26 cellular contexts compared by ENCODE assay signal in the genomic region with DNA sequence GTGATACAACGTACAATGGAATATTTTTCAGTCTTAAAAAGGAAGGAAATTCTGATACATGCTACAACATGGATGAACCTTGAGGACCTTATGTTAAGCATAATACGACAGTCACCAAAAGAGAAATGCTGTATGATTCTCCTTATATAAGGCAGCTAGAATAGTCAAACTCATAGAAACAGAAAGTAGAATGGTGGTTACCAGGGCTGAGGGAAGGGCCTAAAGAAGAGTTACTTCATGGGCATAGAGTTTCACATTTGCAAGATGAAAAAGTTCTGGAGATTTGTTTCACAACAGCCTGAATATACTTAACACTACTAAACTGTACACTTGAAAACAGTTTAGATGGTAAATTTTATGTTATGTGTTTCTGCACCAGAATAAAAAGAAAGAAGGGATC.
DNase-seq lines count a peak whose midpoint lies in the region; ATAC-seq and TF ChIP-seq lines count a peak whose summit lies in the region.
"Had no signal": no experiment of that assay in that cellular context is flagged by ENCODE, and none has a peak within 500 bp of the region (broad histone marks: within the 10 kb centered on the region; RNA-seq: fewer than 3 reads in every experiment).

No MANE protein-coding gene starts in this region.

- H3K9me3 Mint-ChIP-seq in MCF 10A (ENCODE audit: unreplicated experiment), result no peaks in the 10 kb centered on the region
- H3K9me3 Mint-ChIP-seq: activated B cell treated with CpG ODN at 0.5 μM for 24 hours; activated naive CD4-positive, alpha-beta T cell treated with anti-CD3 and anti-CD28 coated beads, Interleukin-2, amount 50 U/mL, for 72 hours; activated T-cell treated with anti-CD3 and anti-CD28 coated beads, Interleukin-2, amount 50 U/mL, for 72 hours; neural progenitor cell had no signal

- intact Hi-C loops in breast epithelium (cut with DNase I; ENCODE audit: low total_unique reads), result no loop called here
- intact Hi-C loops in MCF 10A (cut with micrococcal nuclease), result no loop called here

- CTCF ChIA-PET in MCF 10A (lab: Yijun Ruan, JAX), result interaction anchor here (0.8 kb wide), 1 partner anchor 50 kb away, joined by 3 read pairs; no protein-coding TSS in a partner anchor

- BruUV-seq in MCF 10A (replicated peaks; lab: Mats Ljungman, UMichigan), result no TSS peak

- DNase-seq in breast epithelium (ENCODE audit: low spot score in 2 of 2) (no peak), MCF 10A (ENCODE audit: unreplicated experiment) (no peak), MV-4-11 (lab: John Stamatoyannopoulos, UW) (peak; percentile 85), NCI-H446 (lab: John Stamatoyannopoulos, UW) (no peak), NCI-H146 (lab: John Stamatoyannopoulos, UW) (no peak)
- DNase-seq in effector CD8-positive, alpha-beta T cell (lab: John Stamatoyannopoulos, UW), result no peak
- no peak for DNase-seq in stimulated activated CD4-positive, alpha-beta T cell treated with anti-CD3 and anti-CD28 coated beads, Interleukin-15, amount 100 ng/mL, for 24 hours
- DNase-seq: activated B cell treated with CpG ODN at 0.5 μM for 24 hours; activated CD8-positive, alpha-beta T cell treated with anti-CD3 and anti-CD28 coated beads, Interleukin-2, amount 10 ng/mL, durations not matched to agents 7 days and 5 days; activated T-cell treated with anti-CD3 and anti-CD28 coated beads, Interleukin-2, amount 50 U/mL, for 72 hours; body of pancreas; cortex of kidney; foreskin keratinocyte; mesendoderm; NCI-H1092 treated with DMSO at 0.1 percent for 48 hours; NCI-H2107; PC-9; spleen had no signal

- ATAC-seq in HG02610 (IDR thresholded peaks at IDR 0.05; ENCODE audit: unreplicated experiment), result peak; percentile 69
- ATAC-seq: A549; activated CD8-positive, alpha-beta T cell treated with anti-CD3 and anti-CD28 coated beads, Interleukin-2, amount 10 ng/mL, durations not matched to agents 7 days and 5 days; foreskin keratinocyte had no signal

- no peak for TF ChIP-seq POLR2A in breast epithelium (IDR thresholded peaks at IDR 0.05)

- no peak overlapping the region for H3K4me3 Mint-ChIP-seq in MCF 10A (ENCODE audit: unreplicated experiment)
- H3K4me3 Mint-ChIP-seq: activated B cell treated with CpG ODN at 0.5 μM for 24 hours; activated CD8-positive, alpha-beta T cell treated with anti-CD3 and anti-CD28 coated beads, Interleukin-2, amount 10 ng/mL, durations not matched to agents 7 days and 5 days; activated T-cell treated with anti-CD3 and anti-CD28 coated beads, Interleukin-2, amount 50 U/mL, for 72 hours; neural progenitor cell had no signal

- H3K27ac Mint-ChIP-seq in MCF 10A (ENCODE audit: low read depth, unreplicated experiment), result no peak overlapping the region
- H3K27ac Mint-ChIP-seq: activated B cell treated with CpG ODN at 0.5 μM for 24 hours; activated CD8-positive, alpha-beta T cell treated with anti-CD3 and anti-CD28 coated beads, Interleukin-2, amount 10 ng/mL, durations not matched to agents 7 days and 5 days; activated naive CD4-positive, alpha-beta T cell treated with anti-CD3 and anti-CD28 coated beads, Interleukin-2, amount 50 U/mL, for 72 hours; activated T-cell treated with anti-CD3 and anti-CD28 coated beads, Interleukin-2, amount 50 U/mL, for 72 hours; neural progenitor cell had no signal

- H3K4me3 ChIP-seq in breast epithelium, result no peak overlapping the region
- H3K4me3 ChIP-seq: A549; BLaER1 treated with 17β-estradiol and CSF1 and Interleukin-3, amounts not matched to agents 10 nM and 100 nM; body of pancreas; HAP-1; neural progenitor cell; PC-9; SJSA1; spleen; thoracic aorta had no signal

- peak overlapping the region; percentile 81 to 90 for H3K27ac ChIP-seq in breast epithelium
- H3K27ac ChIP-seq: A549; BLaER1 treated with 17β-estradiol and CSF1 and Interleukin-3, amounts not matched to agents 10 nM and 100 nM; foreskin keratinocyte; neural progenitor cell; PC-9; SJSA1; spleen; thoracic aorta had no signal

- H3K9me3 ChIP-seq in breast epithelium, result no peaks in the 10 kb centered on the region
- H3K9me3 ChIP-seq: A549; BLaER1 treated with 17β-estradiol and CSF1 and Interleukin-3, amounts not matched to agents 10 nM and 100 nM; body of pancreas; HAP-1; SJSA1; spleen; thoracic aorta had no signal

- no peaks in the 10 kb centered on the region for H3K27me3 ChIP-seq in breast epithelium
- H3K27me3 ChIP-seq: BLaER1 treated with 17β-estradiol and CSF1 and Interleukin-3, amounts not matched to agents 10 nM and 100 nM; body of pancreas; foreskin keratinocyte; neural progenitor cell; SJSA1; spleen had no signal

- no peaks in the 10 kb centered on the region for H3K4me1 Mint-ChIP-seq in MCF 10A (ENCODE audit: insufficient read depth, unreplicated experiment)
- H3K4me1 Mint-ChIP-seq: activated B cell treated with CpG ODN at 0.5 μM for 24 hours, neural progenitor cell had no signal

- TF ChIP-seq CTCF in breast epithelium (IDR thresholded peaks at IDR 0.05) (no peak), MCF 10A (IDR thresholded peaks at IDR 0.05; ENCODE audit: unreplicated experiment) (no peak)

- POLR2A ChIA-PET in MCF 10A (lab: Yijun Ruan, JAX), result no interaction called here

- no peaks in the 10 kb centered on the region for H3K27me3 Mint-ChIP-seq in MCF 10A (ENCODE audit: insufficient read depth, unreplicated experiment)
- H3K27me3 Mint-ChIP-seq: activated B cell treated with CpG ODN at 0.5 μM for 24 hours had no signal

- no peaks in the 10 kb centered on the region for H3K36me3 ChIP-seq in breast epithelium
- H3K36me3 ChIP-seq: HAP-1, neural progenitor cell had no signal

- peaks cover 0 to 14% of the 10 kb centered on the region in 2 donors for H3K4me1 ChIP-seq in breast epithelium
- H3K4me1 ChIP-seq: A549, HAP-1, neural progenitor cell, SJSA1, spleen had no signal

- peaks cover 14% of the 10 kb centered on the region for H3K36me3 Mint-ChIP-seq in MCF 10A (ENCODE audit: insufficient read depth, unreplicated experiment)
